31 cellular contexts compared by ENCODE assay signal in the genomic region with DNA sequence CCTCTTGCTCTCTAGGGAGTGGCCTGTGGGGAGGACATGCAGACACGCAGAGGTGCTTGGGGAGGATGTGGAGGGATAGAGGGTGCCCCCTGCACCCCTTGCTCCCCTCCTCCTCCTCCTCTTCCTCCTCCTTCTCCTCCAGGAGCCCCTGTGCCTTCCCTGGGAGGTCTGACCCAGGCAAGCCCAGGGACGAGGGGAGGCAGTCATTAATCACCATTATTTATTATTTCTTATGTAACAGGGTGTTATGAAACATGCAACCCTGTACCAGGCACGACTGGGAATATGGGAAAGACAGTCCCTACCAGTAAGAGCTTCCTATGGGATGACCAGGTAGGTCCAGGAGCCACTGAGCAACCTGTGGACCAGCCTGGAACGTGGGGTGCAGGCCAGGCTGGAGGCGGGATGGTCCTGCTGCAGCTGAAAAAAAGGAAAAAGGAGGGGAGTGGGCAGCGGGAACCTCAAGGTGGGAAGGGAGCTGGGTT. TPM values are rescaled to one million over a fixed set of nuclear protein-coding genes. Genes with fewer than 3 reads are reported as not detected.
DNase-seq lines count a peak whose midpoint lies in the region; ATAC-seq and TF ChIP-seq lines count a peak whose summit lies in the region.
"Had no signal": no experiment of that assay in that cellular context is flagged by ENCODE, and none has a peak within 500 bp of the region (broad histone marks: within the 10 kb centered on the region; RNA-seq: fewer than 3 reads in every experiment).

No MANE protein-coding gene starts in this region.

- no peaks in the 10 kb centered on the region for H3K9me3 Mint-ChIP-seq in H9
- no peaks in the 10 kb centered on the region for H3K9me3 Mint-ChIP-seq in progenitor cell of endocrine pancreas (ENCODE audit: low read depth)
- no peaks in the 10 kb centered on the region for H3K9me3 Mint-ChIP-seq in activated T-cell treated with anti-CD3 and anti-CD28 coated beads, Interleukin-2, amount 50 U/mL, for 72 hours
- H3K9me3 Mint-ChIP-seq: activated B cell treated with CpG ODN at 0.5 μM for 24 hours; activated CD4-positive, alpha-beta T cell treated with anti-CD3 and anti-CD28 coated beads, Interleukin-2, amount 10 ng/mL, durations not matched to agents 7 days and 5 days; activated T-cell treated with anti-CD3 and anti-CD28 coated beads, Interleukin-2, amount 50 U/mL, for 4 hours; CD8-positive, alpha-beta memory T cell; IgD-negative memory B cell; naive thymus-derived CD8-positive, alpha-beta T cell had no signal

- no peak overlapping the region for H4K91ac ChIP-seq in H9 (ENCODE audit: insufficient read length, low read depth, low read length)
- peak overlapping the region; percentile 59 for H4K91ac ChIP-seq in mesenchymal stem cell (ENCODE audit: low read length)

- ATAC-seq in RWPE2 (ENCODE audit: low read depth) (no peak), GM19324 (IDR thresholded peaks at IDR 0.05; ENCODE audit: low FRiP score, unreplicated experiment) (no peak)
- no peak for ATAC-seq in activated T-cell treated with anti-CD3 and anti-CD28 coated beads, Interleukin-2, amount 50 U/mL, for 72 hours (replicated peaks in 1 of 2)
- ATAC-seq: activated T-cell treated with anti-CD3 and anti-CD28 coated beads, Interleukin-2, amount 50 U/mL, for 4 hours; naive thymus-derived CD8-positive, alpha-beta T cell; stimulated activated naive CD8-positive, alpha-beta T cell treated with anti-CD3 and anti-CD28 coated beads, Interleukin-15, Interleukin-2, amounts not matched to agents 100 U/mL and 50 U/mL, for 24 hours had no signal

- H2AFZ ChIP-seq in H9 (ENCODE audit: low read length) (no peak overlapping the region), mesenchymal stem cell (ENCODE audit: low read depth, low read length) (no peak overlapping the region)
- H2AFZ ChIP-seq: parathyroid adenoma had no signal

- no peaks in the 10 kb centered on the region for H4K20me1 ChIP-seq in H9 (ENCODE audit: control insufficient read depth, insufficient read depth, insufficient read length)

- peak; percentile 20 for DNase-seq in H9
- DNase-seq in RWPE2 (ENCODE audit: low spot score), result no peak
- no peak for DNase-seq in mesenchymal stem cell
- no peak for DNase-seq in progenitor cell of endocrine pancreas (ENCODE audit: low spot score, unreplicated experiment)
- DNase-seq in KBM-7, result no peak
- DNase-seq in activated CD4-positive, alpha-beta T cell treated with anti-CD3 and anti-CD28 coated beads, Interleukin-2, amount 50 U/mL, for 1 hour, result no peak
- DNase-seq in activated T-cell treated with anti-CD3 and anti-CD28 coated beads, Interleukin-2, amount 50 U/mL, for 72 hours, result no peak
- DNase-seq: activated B cell treated with CpG ODN at 0.5 μM for 24 hours; activated CD4-positive, alpha-beta T cell treated with anti-CD3 and anti-CD28 coated beads, Interleukin-2, amount 10 ng/mL, durations not matched to agents 7 days and 5 days; activated gamma-delta T cell treated with Interleukin-2 at 50 U/mL for 16 hours; activated T-cell treated with anti-CD3 and anti-CD28 coated beads, Interleukin-2, amount 50 U/mL, for 4 hours; CD8-positive, alpha-beta memory T cell; dermis blood vessel endothelial cell; DMS 273 treated with DMSO at 0.1 percent for 48 hours; naive thymus-derived CD8-positive, alpha-beta T cell; NCI-H1048; NCI-H1694; NCI-H446 treated with DMSO at 0.1 percent for 48 hours; NCI-H774; RPMI8226; small intestine; stimulated activated naive CD8-positive, alpha-beta T cell treated with anti-CD3 and anti-CD28 coated beads, Interleukin-15, Interleukin-2, amounts not matched to agents 100 U/mL and 50 U/mL, for 24 hours had no signal

- no CpG with 5 or more reads among the region's 6 CpGs for WGBS in H9 (ENCODE audit: extremely low coverage, insufficient read length, low lambda C conversion rate)
- WGBS in mesenchymal stem cell, result 47% methylated on average over 4 of the region's 6 CpGs

- H3K14ac ChIP-seq in H9 (ENCODE audit: insufficient read depth, low read length), result no peak overlapping the region
- H3K14ac ChIP-seq in mesenchymal stem cell (ENCODE audit: low read length in 2 of 2), result no peak overlapping the region

- no peaks in the 10 kb centered on the region for H3K27me3 ChIP-seq in H9 (ENCODE audit: insufficient read depth, low read length)
- H3K27me3 ChIP-seq in RWPE2 (ENCODE audit: insufficient read depth, poor library complexity, severe bottlenecking), result no peaks in the 10 kb centered on the region
- no peaks in the 10 kb centered on the region for H3K27me3 ChIP-seq in mesenchymal stem cell (ENCODE audit: control insufficient read depth in 1 of 2, insufficient read depth in 1 of 2, low read length in 2 of 2)
- H3K27me3 ChIP-seq: BE2C, esophagus muscularis mucosa, foreskin keratinocyte, right atrium auricular region, vagina had no signal

- no peak overlapping the region for H2BK20ac ChIP-seq in H9 (ENCODE audit: low read depth, low read length, poor library complexity, severe bottlenecking)

- no peak overlapping the region for H4K8ac ChIP-seq in H9 (replicated peaks; ENCODE audit: insufficient read length, low read depth, low read length)
- H4K8ac ChIP-seq in mesenchymal stem cell (ENCODE audit: low read length), result peak overlapping the region; percentile 39

- H2AK5ac ChIP-seq in H9 (ENCODE audit: insufficient read length, low read length) (no peak overlapping the region), mesenchymal stem cell (ENCODE audit: low read length, severe bottlenecking) (peak overlapping the region; percentile 20)

- H3K79me2 ChIP-seq in H9 (ENCODE audit: insufficient read depth, low read length), result no peaks in the 10 kb centered on the region
- H3K79me2 ChIP-seq: parathyroid adenoma had no signal

- H2BK5ac ChIP-seq in H9 (ENCODE audit: insufficient read length, low read length) (no peak overlapping the region), mesenchymal stem cell (ENCODE audit: low read depth, low read length, poor library complexity, severe bottlenecking) (no peak overlapping the region)

- no peak overlapping the region for H4K5ac ChIP-seq in H9 (ENCODE audit: insufficient read length, low read depth, low read length)

- H3K79me1 ChIP-seq in H9 (ENCODE audit: insufficient read depth, low read depth, low read length, poor library complexity, severe bottlenecking), result no peaks in the 10 kb centered on the region
- H3K79me1 ChIP-seq in mesenchymal stem cell (replicated peaks; ENCODE audit: low read length, poor library complexity, severe bottlenecking), result no peaks in the 10 kb centered on the region

- H3K27me3 Mint-ChIP-seq in H9 (ENCODE audit: low read depth), result no peaks in the 10 kb centered on the region; the same call in 1 of the 2 replicates
- peaks cover 40% of the 10 kb centered on the region for H3K27me3 Mint-ChIP-seq in progenitor cell of endocrine pancreas
- H3K27me3 Mint-ChIP-seq in activated T-cell treated with anti-CD3 and anti-CD28 coated beads, Interleukin-2, amount 50 U/mL, for 72 hours (ENCODE audit: low read depth), result no peaks in the 10 kb centered on the region
- H3K27me3 Mint-ChIP-seq: activated B cell treated with CpG ODN at 0.5 μM for 24 hours; activated CD4-positive, alpha-beta T cell treated with anti-CD3 and anti-CD28 coated beads, Interleukin-2, amount 10 ng/mL, durations not matched to agents 7 days and 5 days; IgD-negative memory B cell had no signal

- H3K4ac ChIP-seq in H9 (ENCODE audit: low read depth, low read length), result no peak overlapping the region
- H3K4ac ChIP-seq in mesenchymal stem cell (ENCODE audit: low read depth in 1 of 2, low read length in 2 of 2), result no peak overlapping the region

- H3K9me3 ChIP-seq in H9 (ENCODE audit: control insufficient read depth, low read depth, low read length), result no peaks in the 10 kb centered on the region
- no peaks in the 10 kb centered on the region for H3K9me3 ChIP-seq in RWPE2 (ENCODE audit: severe bottlenecking)
- no peaks in the 10 kb centered on the region for H3K9me3 ChIP-seq in mesenchymal stem cell (ENCODE audit: control insufficient read depth, low read length)
- H3K9me3 ChIP-seq: BE2C, esophagus muscularis mucosa, right atrium auricular region, vagina had no signal

- no peaks in the 10 kb centered on the region for H3K23me2 ChIP-seq in H9 (ENCODE audit: insufficient read length, low read depth, low read length, poor library complexity, severe bottlenecking)

- H3K9ac ChIP-seq in H9 (ENCODE audit: extremely low read depth, insufficient read length, low read length) (no peak overlapping the region), mesenchymal stem cell (ENCODE audit: low read length) (no peak overlapping the region)
- H3K9ac ChIP-seq: parathyroid adenoma had no signal

- H3K56ac ChIP-seq in H9 (ENCODE audit: insufficient read length, low read depth, low read length), result no peak overlapping the region

- H3K4me3 ChIP-seq in RWPE2 (ENCODE audit: severe bottlenecking), result no peak overlapping the region
- H3K4me3 ChIP-seq in mesenchymal stem cell (ENCODE audit: insufficient read depth in 1 of 2, low read depth in 1 of 2, low read length in 2 of 2), result no peak overlapping the region
- H3K4me3 ChIP-seq: esophagus muscularis mucosa, right atrium auricular region, SK-N-MC, vagina had no signal

- H2BK15ac ChIP-seq in H9 (ENCODE audit: low read depth, low read length) (no peak overlapping the region), mesenchymal stem cell (ENCODE audit: low read depth, poor library complexity, severe bottlenecking) (no peak overlapping the region)

- H3K27ac ChIP-seq in H9 (ENCODE audit: insufficient read length, low read depth, low read length) (no peak overlapping the region), RWPE2 (ENCODE audit: poor library complexity, severe bottlenecking) (peak overlapping the region; percentile 30), mesenchymal stem cell (ENCODE audit: low read length, poor library complexity, severe bottlenecking) (no peak overlapping the region)
- H3K27ac ChIP-seq: esophagus muscularis mucosa, foreskin keratinocyte, parathyroid adenoma, right atrium auricular region, SK-N-MC, vagina had no signal

- H3K4me2 ChIP-seq in H9 (ENCODE audit: insufficient read depth, insufficient read length, low read length) (no peak overlapping the region), mesenchymal stem cell (ENCODE audit: low read length, poor library complexity, severe bottlenecking) (no peak overlapping the region)

- no peaks in the 10 kb centered on the region; the same call in 1 of the 2 replicates for H3K4me1 ChIP-seq in H9 (ENCODE audit: insufficient read depth, low read length)
- H3K4me1 ChIP-seq in RWPE2 (ENCODE audit: insufficient read depth, poor library complexity, severe bottlenecking), result peaks cover 24% of the 10 kb centered on the region
- H3K4me1 ChIP-seq in mesenchymal stem cell (ENCODE audit: control insufficient read depth, insufficient read depth, low read depth, low read length), result peaks cover 57% of the 10 kb centered on the region
- H3K4me1 ChIP-seq: parathyroid adenoma had no signal

- H2BK12ac ChIP-seq in H9 (ENCODE audit: insufficient read length, low read depth, low read length), result no peak overlapping the region
- H2BK12ac ChIP-seq in mesenchymal stem cell (ENCODE audit: low read length in 2 of 2), result peak overlapping the region in 1 of 2 experiments; percentile 26

- H3K27ac Mint-ChIP-seq in H9, result no peak overlapping the region
- peak overlapping the region; percentile 57 for H3K27ac Mint-ChIP-seq in progenitor cell of endocrine pancreas
- H3K27ac Mint-ChIP-seq in activated T-cell treated with anti-CD3 and anti-CD28 coated beads, Interleukin-2, amount 50 U/mL, for 72 hours, result no peak overlapping the region
- H3K27ac Mint-ChIP-seq: activated B cell treated with CpG ODN at 0.5 μM for 24 hours; activated CD4-positive, alpha-beta T cell treated with anti-CD3 and anti-CD28 coated beads, Interleukin-2, amount 10 ng/mL, durations not matched to agents 7 days and 5 days; CD8-positive, alpha-beta memory T cell; IgD-negative memory B cell had no signal

- TF ChIP-seq CTCF in H9 (conservative IDR thresholded peaks at IDR 0.05) (no peak), RWPE2 (IDR thresholded peaks at IDR 0.05; ENCODE audit: poor library complexity, severe bottlenecking) (no peak), progenitor cell of endocrine pancreas (IDR thresholded peaks at IDR 0.05; ENCODE audit: unreplicated experiment) (no peak)

- H3K36me3 Mint-ChIP-seq in H9 (ENCODE audit: insufficient read depth in 1 of 3, low read depth in 3 of 3) (no peaks in the 10 kb centered on the region), progenitor cell of endocrine pancreas (ENCODE audit: insufficient read depth) (no peaks in the 10 kb centered on the region)
- no peaks in the 10 kb centered on the region for H3K36me3 Mint-ChIP-seq in activated T-cell treated with anti-CD3 and anti-CD28 coated beads, Interleukin-2, amount 50 U/mL, for 72 hours (ENCODE audit: insufficient read depth in 2 of 2)
- H3K36me3 Mint-ChIP-seq: CD8-positive, alpha-beta memory T cell; IgD-negative memory B cell; naive thymus-derived CD8-positive, alpha-beta T cell had no signal

- H3K4me1 Mint-ChIP-seq in H9 (peaks cover 33 to 47% of the 10 kb centered on the region in 2 experiments), progenitor cell of endocrine pancreas (ENCODE audit: low read depth) (peaks cover 20% of the 10 kb centered on the region)
- peaks cover 5% of the 10 kb centered on the region for H3K4me1 Mint-ChIP-seq in activated T-cell treated with anti-CD3 and anti-CD28 coated beads, Interleukin-2, amount 50 U/mL, for 72 hours (ENCODE audit: low read depth)
- H3K4me1 Mint-ChIP-seq: activated B cell treated with CpG ODN at 0.5 μM for 24 hours had no signal

- no peak overlapping the region for H3T11ph ChIP-seq in H9 (ENCODE audit: low read length)

- in situ Hi-C loops in KBM-7 (cut with MboI; ENCODE audit: low pct_unique_long_range_greater_than_20kb, low sequenced_read_pairs), result no loop called here

- no peak overlapping the region for H2BK120ac ChIP-seq in H9 (ENCODE audit: low read depth, low read length, poor library complexity, severe bottlenecking)
- no peak overlapping the region for H2BK120ac ChIP-seq in mesenchymal stem cell (ENCODE audit: low read depth, low read length)

- no peak overlapping the region for H3K4me3 Mint-ChIP-seq in H9
- H3K4me3 Mint-ChIP-seq in progenitor cell of endocrine pancreas (ENCODE audit: low read depth), result no peak overlapping the region
- no peak overlapping the region for H3K4me3 Mint-ChIP-seq in activated T-cell treated with anti-CD3 and anti-CD28 coated beads, Interleukin-2, amount 50 U/mL, for 72 hours
- H3K4me3 Mint-ChIP-seq: activated B cell treated with CpG ODN at 0.5 μM for 24 hours; activated CD4-positive, alpha-beta T cell treated with anti-CD3 and anti-CD28 coated beads, Interleukin-2, amount 10 ng/mL, durations not matched to agents 7 days and 5 days; activated T-cell treated with anti-CD3 and anti-CD28 coated beads, Interleukin-2, amount 50 U/mL, for 4 hours; CD8-positive, alpha-beta memory T cell; IgD-negative memory B cell; naive thymus-derived CD8-positive, alpha-beta T cell had no signal

- H3K23ac ChIP-seq in H9 (ENCODE audit: insufficient read length, low read depth, low read length) (no peak overlapping the region), mesenchymal stem cell (ENCODE audit: low read length in 2 of 2) (no peak overlapping the region)

- H3K18ac ChIP-seq in H9 (ENCODE audit: insufficient read length, low read depth, low read length) (no peak overlapping the region), mesenchymal stem cell (ENCODE audit: low read depth in 1 of 2, low read length in 2 of 2) (no peak overlapping the region)

- H3K36me3 ChIP-seq in RWPE2 (ENCODE audit: low read depth), result no peaks in the 10 kb centered on the region
- no peaks in the 10 kb centered on the region for H3K36me3 ChIP-seq in mesenchymal stem cell (ENCODE audit: control insufficient read depth in 1 of 2, insufficient read depth in 2 of 2, low read depth in 1 of 2, low read length in 2 of 2)
- H3K36me3 ChIP-seq: BE2C, esophagus muscularis mucosa, right atrium auricular region, vagina had no signal

RNA-seq across cellular contexts. Expression of gene PGF, which starts 22.5 kb away (rescaled TPM):
- total RNA-seq in H9 (2021) (2.3 and 2.8 TPM in 2 replicates), progenitor cell of endocrine pancreas (3.5 and 8.2 TPM in 2 replicates)
- polyA plus RNA-seq in mesenchymal stem cell (2013, experiment 1 of 2), result 6.4 TPM
- 6.8 TPM for polyA plus RNA-seq in mesenchymal stem cell (2013, experiment 2 of 2)
- total RNA-seq in activated T-cell treated with anti-CD3 and anti-CD28 coated beads, Interleukin-2, amount 50 U/mL, for 72 hours, result under 1 TPM in 1 of 2 donors, not detected in 1; 0.35 TPM
- total RNA-seq: activated B cell treated with CpG ODN at 0.5 μM for 24 hours; naive thymus-derived CD8-positive, alpha-beta T cell had no signal
- polyA plus RNA-seq: CD8-positive, alpha-beta memory T cell; IgD-negative memory B cell had no signal

RNA-seq across cellular contexts. Expression of gene EIF2B2, which starts 24.8 kb away (rescaled TPM):
- total RNA-seq in H9 (2021), result 48.3 and 53.4 TPM in 2 replicates
- 35.8 TPM for polyA plus RNA-seq in mesenchymal stem cell (2013, experiment 1 of 2)
- 30.3 TPM for polyA plus RNA-seq in mesenchymal stem cell (2013, experiment 2 of 2)
- 36.1 and 36.7 TPM in 2 replicates for total RNA-seq in progenitor cell of endocrine pancreas
- 10 to 100 TPM; 50.3 to 68.5 TPM for total RNA-seq in activated T-cell treated with anti-CD3 and anti-CD28 coated beads, Interleukin-2, amount 50 U/mL, for 72 hours

RNA-seq across cellular contexts. Expression of gene RPS6KL1, which starts 54.9 kb away (rescaled TPM):
- 13.8 and 18.8 TPM in 2 replicates for total RNA-seq in H9 (2021)
- polyA plus RNA-seq in mesenchymal stem cell (2013, experiment 1 of 2), result 0.41 TPM
- polyA plus RNA-seq in mesenchymal stem cell (2013, experiment 2 of 2), result 0.52 TPM
- 3.5 and 5.4 TPM in 2 replicates for total RNA-seq in progenitor cell of endocrine pancreas
- total RNA-seq in activated T-cell treated with anti-CD3 and anti-CD28 coated beads, Interleukin-2, amount 50 U/mL, for 72 hours, result 1 to 10 TPM; 4.6 to 6.7 TPM
- polyA plus RNA-seq: CD8-positive, alpha-beta memory T cell had no signal
